In genomic region chr9:111483862-111484563, GRCh38 we compare ENCODE assay signal across 8 cellular contexts. TPM values are rescaled to one million over a fixed set of nuclear protein-coding genes. Genes with fewer than 3 reads are reported as not detected.
DNase-seq lines count a peak whose midpoint lies in the region; ATAC-seq and TF ChIP-seq lines count a peak whose summit lies in the region.

ECPAS (minus strand) TSS chr9:111484383; CDS start chr9:111472918, 11,465 bp downstream.

- no peaks in the 10 kb centered on the region for H3K36me3 ChIP-seq in heart left ventricle
- no peaks in the 10 kb centered on the region for H3K36me3 ChIP-seq in transverse colon

- H3K27ac ChIP-seq in heart left ventricle (peak within 1 kb of the TSS; percentile 92 to 99 (median 98)), transverse colon (peak within 1 kb of the TSS; percentile 92 to 100 (median 97))

- peak within 1 kb of the TSS; percentile 69 to 98 (median 94) for H3K4me3 ChIP-seq in heart left ventricle
- H3K4me3 ChIP-seq in transverse colon: peak within 1 kb of the TSS; percentile 59 to 76 (median 66)

- TF ChIP-seq EP300 in transverse colon (IDR thresholded peaks at IDR 0.05; ENCODE audit: low read depth): no peak

- H3K9me3 ChIP-seq in heart left ventricle (no peaks in the 10 kb centered on the region), transverse colon (no peaks in the 10 kb centered on the region)

- intact Hi-C loops in heart left ventricle (cut with DNase I) (loop anchor here in 2 of 10 donors (2.0 to 5.0 kb wide), 2 partner anchors 41 to 118 kb away; partner anchors contain the start of gene ZNF483 (in 2 of the 2)), posterior cingulate gyrus (cut with DNase I) (loop anchor here (1.0 to 5.0 kb wide), 2 partner anchors 41 to 72 kb away; partner anchors contain the start of gene ZNF483), transverse colon (cut with DNase I; ENCODE audit: low total_unique reads) (no loop called here)

- TF ChIP-seq POLR2A in heart left ventricle (IDR thresholded peaks at IDR 0.05) (peak in 1 of 2 donors; percentile 13), transverse colon (IDR thresholded peaks at IDR 0.05) (peak; percentile 63)

- peaks cover 0 to 31% (median 18%) of the 10 kb centered on the region in 12 donors for H3K4me1 ChIP-seq in heart left ventricle
- peaks cover 3 to 26% (median 16%) of the 10 kb centered on the region in 4 donors for H3K4me1 ChIP-seq in transverse colon

- 0 to 2% (median 0%) methylated on average over 19 to 99 of the region's 99 CpGs for WGBS in heart left ventricle, 4 donors
- 0% methylated on average over 48 of the region's 99 CpGs; no CpG with 5 or more reads in 1 of the 2 donors for WGBS in transverse colon (ENCODE audit: low coverage in 1 of 2), 2 donors

- H3K27me3 ChIP-seq in heart left ventricle (no peaks in the 10 kb centered on the region), transverse colon (no peaks in the 10 kb centered on the region)

- in situ Hi-C loops in transverse colon (cut with MboI; ENCODE audit: low pct_ligation_motif_present in 1 of 4, low pct_unique_long_range_greater_than_20kb in 1 of 4, low sequenced_read_pairs in 3 of 4): no loop called here

- peak in 2 of 12 donors; percentile 11 to 12 for TF ChIP-seq CTCF in heart left ventricle (IDR thresholded peaks at IDR 0.05)
- no peak for TF ChIP-seq CTCF in transverse colon (IDR thresholded peaks at IDR 0.05)

- peak; percentile 59 for DNase-seq in GF-D8 (lab: John Stamatoyannopoulos, UW)
- peak; percentile 27 for DNase-seq in GOT3 (lab: John Stamatoyannopoulos, UW)
- DNase-seq in LHCN-M2 (ENCODE audit: low read depth): peak; percentile 73
- DNase-seq in T-helper 1 cell: peak; percentile 32 to 79 (median 49)
- DNase-seq in amniotic epithelial cell (ENCODE audit: low read depth): peak; percentile 82
- peak; percentile 68 to 86 (median 82) for DNase-seq in heart left ventricle
- peak; percentile 48 to 95 (median 62) for DNase-seq in posterior cingulate gyrus
- DNase-seq in transverse colon: peak; percentile 85

- peak; percentile 76 to 87 (median 85) for ATAC-seq in heart left ventricle

RNA-seq across cellular contexts. Expression of gene ECPAS, which starts in this region (rescaled TPM):
- total RNA-seq in LHCN-M2 (2014; rRNA removed) (47.6 and 48.5 TPM in 2 replicates), heart left ventricle (100 to 1,000 TPM in 7 of 9 donors, 10 to 100 TPM in 2; 73.2 to 116 (median 103) TPM), transverse colon (10 to 100 TPM; 69.2 to 88.8 (median 77.0) TPM)
- 31.6 TPM for polyA plus RNA-seq in LHCN-M2 (2012)
- 10 to 100 TPM; 28.9 to 43.3 TPM for polyA plus RNA-seq in heart left ventricle

Comparison
In these comparisons a context has a peak if more than half of its experiments do, and no peak if none do; other contexts are left out.
1. Peak in every context shown above with its lines: DNase-seq, ATAC-seq, H3K4me3 ChIP-seq and H3K27ac ChIP-seq.
2. DNase-seq: peak in every context shown above with its lines; median percentile 85 in transverse colon; 82 in amniotic epithelial cell; 82 in heart left ventricle; 73 in LHCN-M2; 62 in posterior cingulate gyrus; 59 in GF-D8; 49 in T-helper 1 cell; 27 in GOT3.